1 cellular context compared by ENCODE assay signal in the genomic region with DNA sequence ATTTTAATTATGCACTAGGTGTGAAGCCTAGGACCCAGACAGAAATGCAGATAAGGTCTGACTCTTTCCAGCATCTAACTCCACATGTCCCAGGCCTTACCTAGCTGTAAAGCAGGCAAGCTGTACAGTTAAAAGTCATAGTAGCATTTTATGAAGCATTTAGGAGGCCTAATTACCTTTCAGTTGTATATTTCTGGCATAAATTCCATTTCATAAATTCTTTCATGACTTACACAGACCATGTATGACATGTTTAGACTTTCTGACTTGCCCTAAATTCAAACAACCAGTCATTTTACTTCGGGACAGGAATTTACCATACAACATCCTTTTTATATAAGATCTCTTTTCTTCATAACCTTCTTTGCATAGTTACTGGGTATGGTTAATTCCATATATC.
TF ChIP-seq lines count a peak whose summit lies in the region.

No MANE protein-coding gene starts in this region.

TF ChIP-seq in HepG2, 621 proteins besides CTCF, POLR2A, EP300 and RAD21 (continued from another document):
- TF ChIP-seq, protein P1, sequence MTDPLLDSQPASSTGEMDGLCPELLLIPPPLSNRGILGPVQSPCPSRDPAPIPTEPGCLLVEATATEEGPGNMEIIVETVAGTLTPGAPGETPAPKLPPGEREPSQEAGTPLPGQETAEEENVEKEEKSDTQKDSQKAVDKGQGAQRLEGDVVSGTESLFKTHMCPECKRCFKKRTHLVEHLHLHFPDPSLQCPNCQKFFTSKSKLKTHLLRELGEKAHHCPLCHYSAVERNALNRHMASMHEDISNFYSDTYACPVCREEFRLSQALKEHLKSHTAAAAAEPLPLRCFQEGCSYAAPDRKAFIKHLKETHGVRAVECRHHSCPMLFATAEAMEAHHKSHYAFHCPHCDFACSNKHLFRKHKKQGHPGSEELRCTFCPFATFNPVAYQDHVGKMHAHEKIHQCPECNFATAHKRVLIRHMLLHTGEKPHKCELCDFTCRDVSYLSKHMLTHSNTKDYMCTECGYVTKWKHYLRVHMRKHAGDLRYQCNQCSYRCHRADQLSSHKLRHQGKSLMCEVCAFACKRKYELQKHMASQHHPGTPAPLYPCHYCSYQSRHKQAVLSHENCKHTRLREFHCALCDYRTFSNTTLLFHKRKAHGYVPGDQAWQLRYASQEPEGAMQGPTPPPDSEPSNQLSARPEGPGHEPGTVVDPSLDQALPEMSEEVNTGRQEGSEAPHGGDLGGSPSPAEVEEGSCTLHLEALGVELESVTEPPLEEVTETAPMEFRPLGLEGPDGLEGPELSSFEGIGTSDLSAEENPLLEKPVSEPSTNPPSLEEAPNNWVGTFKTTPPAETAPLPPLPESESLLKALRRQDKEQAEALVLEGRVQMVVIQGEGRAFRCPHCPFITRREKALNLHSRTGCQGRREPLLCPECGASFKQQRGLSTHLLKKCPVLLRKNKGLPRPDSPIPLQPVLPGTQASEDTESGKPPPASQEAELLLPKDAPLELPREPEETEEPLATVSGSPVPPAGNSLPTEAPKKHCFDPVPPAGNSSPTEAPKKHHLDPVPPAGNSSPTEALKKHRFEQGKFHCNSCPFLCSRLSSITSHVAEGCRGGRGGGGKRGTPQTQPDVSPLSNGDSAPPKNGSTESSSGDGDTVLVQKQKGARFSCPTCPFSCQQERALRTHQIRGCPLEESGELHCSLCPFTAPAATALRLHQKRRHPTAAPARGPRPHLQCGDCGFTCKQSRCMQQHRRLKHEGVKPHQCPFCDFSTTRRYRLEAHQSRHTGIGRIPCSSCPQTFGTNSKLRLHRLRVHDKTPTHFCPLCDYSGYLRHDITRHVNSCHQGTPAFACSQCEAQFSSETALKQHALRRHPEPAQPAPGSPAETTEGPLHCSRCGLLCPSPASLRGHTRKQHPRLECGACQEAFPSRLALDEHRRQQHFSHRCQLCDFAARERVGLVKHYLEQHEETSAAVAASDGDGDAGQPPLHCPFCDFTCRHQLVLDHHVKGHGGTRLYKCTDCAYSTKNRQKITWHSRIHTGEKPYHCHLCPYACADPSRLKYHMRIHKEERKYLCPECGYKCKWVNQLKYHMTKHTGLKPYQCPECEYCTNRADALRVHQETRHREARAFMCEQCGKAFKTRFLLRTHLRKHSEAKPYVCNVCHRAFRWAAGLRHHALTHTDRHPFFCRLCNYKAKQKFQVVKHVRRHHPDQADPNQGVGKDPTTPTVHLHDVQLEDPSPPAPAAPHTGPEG (CRISPR knock-in tag; IDR thresholded peaks at IDR 0.05): no peak
- TF ChIP-seq, protein P2, sequence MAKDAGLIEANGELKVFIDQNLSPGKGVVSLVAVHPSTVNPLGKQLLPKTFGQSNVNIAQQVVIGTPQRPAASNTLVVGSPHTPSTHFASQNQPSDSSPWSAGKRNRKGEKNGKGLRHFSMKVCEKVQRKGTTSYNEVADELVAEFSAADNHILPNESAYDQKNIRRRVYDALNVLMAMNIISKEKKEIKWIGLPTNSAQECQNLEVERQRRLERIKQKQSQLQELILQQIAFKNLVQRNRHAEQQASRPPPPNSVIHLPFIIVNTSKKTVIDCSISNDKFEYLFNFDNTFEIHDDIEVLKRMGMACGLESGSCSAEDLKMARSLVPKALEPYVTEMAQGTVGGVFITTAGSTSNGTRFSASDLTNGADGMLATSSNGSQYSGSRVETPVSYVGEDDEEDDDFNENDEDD (CRISPR knock-in tag; IDR thresholded peaks at IDR 0.05; ENCODE audit: borderline replicate concordance): no peak
